ENCODE assay signal across 8 cellular contexts in the genomic region with DNA sequence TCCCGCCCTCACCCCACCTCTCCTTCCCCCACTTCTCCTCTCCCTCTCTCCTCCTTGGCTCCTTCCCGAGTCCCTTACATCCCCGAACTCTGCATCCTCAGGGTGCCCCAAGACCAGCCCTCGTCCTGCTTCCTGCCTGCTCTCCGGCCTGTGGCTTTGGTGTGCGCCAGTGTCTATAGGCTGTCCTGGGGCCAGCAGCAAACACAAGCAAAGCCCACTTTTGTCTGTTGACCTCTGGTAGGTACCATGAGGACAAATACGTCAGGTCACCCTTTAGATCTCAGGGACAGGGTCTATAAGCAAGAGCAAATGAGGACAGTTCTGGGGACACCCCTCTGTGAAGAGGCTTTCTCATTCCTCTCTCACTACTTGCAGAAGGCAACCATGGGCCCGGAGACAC. TPM values are rescaled to one million over a fixed set of nuclear protein-coding genes. Genes with fewer than 3 reads are reported as not detected.
DNase-seq lines count a peak whose midpoint lies in the region; ATAC-seq lines count a peak whose summit lies in the region.

No MANE protein-coding gene starts in this region.

- H3K4me1 ChIP-seq in SJSA1 (replicated peaks): peaks cover 16% of the 10 kb centered on the region
- H3K4me1 ChIP-seq in rectal smooth muscle tissue (ENCODE audit: control insufficient read depth, insufficient read depth, low read length): peaks cover 8% of the 10 kb centered on the region

- peak overlapping the region; percentile 59 for H3K4me3 ChIP-seq in SJSA1
- peak overlapping the region; percentile 65 for H3K4me3 ChIP-seq in rectal smooth muscle tissue (ENCODE audit: low read length)

- H3K27me3 ChIP-seq in SJSA1 (replicated peaks) (no peaks in the 10 kb centered on the region), rectal smooth muscle tissue (ENCODE audit: control insufficient read depth, insufficient read depth, low read length) (peaks cover 3% of the 10 kb centered on the region)

- peaks cover 7% of the 10 kb centered on the region; the same call in 1 of the 2 replicates for H3K36me3 ChIP-seq in SJSA1
- H3K36me3 ChIP-seq in rectal smooth muscle tissue (ENCODE audit: control insufficient read depth, insufficient read depth, low read length): no peaks in the 10 kb centered on the region

- ATAC-seq in GM19397 (IDR thresholded peaks at IDR 0.05; ENCODE audit: unreplicated experiment): no peak

- H3K27ac ChIP-seq in SJSA1 (no peak overlapping the region), rectal smooth muscle tissue (ENCODE audit: low read depth, low read length) (peak overlapping the region; percentile 59)

- H3K9me3 ChIP-seq in SJSA1 (replicated peaks): no peaks in the 10 kb centered on the region; the same call in 1 of the 2 replicates

- DNase-seq in EH (ENCODE audit: low read depth) (peak; percentile 52), SJSA1 (ENCODE audit: low read depth in 1 of 2, low spot score in 2 of 2) (no peak), fibroblast of gingiva (ENCODE audit: low read depth) (peak; percentile 18), cerebellum (ENCODE audit: low spot score) (no peak), NCI-H1930 (lab: John Stamatoyannopoulos, UW) (no peak), NCI-H1694 (lab: John Stamatoyannopoulos, UW) (no peak)

- H3K9ac ChIP-seq in rectal smooth muscle tissue (ENCODE audit: low read length): no peak overlapping the region

RNA-seq across cellular contexts. Expression of a gene that starts 0.3 kb away (rescaled TPM):
- total RNA-seq in SJSA1 (2014; rRNA removed; shearing (Covaris generic)): 21.1 and 45.2 TPM in 2 replicates
- total RNA-seq in cerebellum: 2.9 TPM

RNA-seq across cellular contexts. Expression of a gene that starts 10.2 kb away (rescaled TPM):
- 61.8 and 200 TPM in 2 replicates for total RNA-seq in SJSA1 (2014; rRNA removed; shearing (Covaris generic))
- total RNA-seq in cerebellum: 45.1 TPM

Comparison
In these comparisons a context has a peak if more than half of its experiments do, and no peak if none do; other contexts are left out.
1. DNase-seq: peak in EH (single experiment) and fibroblast of gingiva (single experiment); none in SJSA1 (0 of 2), cerebellum (single experiment), NCI-H1930 (0 of 2) and NCI-H1694 (single experiment).